In genomic region chr17:35234315-35234714, GRCh38 we compare ENCODE assay signal across 20 cellular contexts. TPM values are rescaled to one million over a fixed set of nuclear protein-coding genes. Genes with fewer than 3 reads are reported as not detected.
"Had no signal": no experiment of that assay in that cellular context is flagged by ENCODE, and none has a peak within 500 bp of the region (broad histone marks: within the 10 kb centered on the region; RNA-seq: fewer than 3 reads in every experiment).

No MANE protein-coding gene starts in this region.

RNA-seq across cellular contexts. Expression of gene SLC35G3, which starts 40.1 kb away (rescaled TPM):
- total RNA-seq: colonic mucosa, dermis microvascular lymphatic vessel endothelial cell, endodermal cell, esophagus mucosa, esophagus squamous epithelium, gastrocnemius medialis, glomerular endothelial cell, heart right ventricle, kidney epithelial cell, left cardiac atrium, left lung, left ventricle myocardium superior, lower leg skin, lower lobe of right lung, lung microvascular endothelial cell, mesenteric fat pad, mesothelial cell of epicardium, mucosa of descending colon, myocyte had no signal
- polyA plus RNA-seq: heart right ventricle, keratinocyte had no signal
